ENCODE assay signal across 8 cellular contexts in genomic region chr22:36356708-36357694, GRCh38. TPM values are rescaled to one million over a fixed set of nuclear protein-coding genes. Genes with fewer than 3 reads are reported as not detected.
DNase-seq lines count a peak whose midpoint lies in the region; ATAC-seq and TF ChIP-seq lines count a peak whose summit lies in the region.

No MANE protein-coding gene starts in this region.

- peak overlapping the region in 9 of 11 experiments; percentile 2 to 61 (median 41); a peak in 16 of 22 replicates for H3K27ac ChIP-seq in BLaER1 treated with 17β-estradiol and CSF1 and Interleukin-3, amounts not matched to agents 10 nM and 100 nM
- H3K27ac ChIP-seq in RWPE1 (peak overlapping the region; percentile 89), neutrophil (peak overlapping the region; percentile 91)

- H3K9ac ChIP-seq in BLaER1 treated with 17β-estradiol and CSF1 and Interleukin-3, amounts not matched to agents 10 nM and 100 nM, result peak overlapping the region in 5 of 11 experiments; percentile 20 to 54 (median 31); a peak in 7 of 22 replicates

- H3K4me1 Mint-ChIP-seq in chondrocyte (ENCODE audit: low read depth), result peaks cover 99% of the 10 kb centered on the region

- H3K9me3 ChIP-seq in BLaER1 treated with 17β-estradiol and CSF1 and Interleukin-3, amounts not matched to agents 10 nM and 100 nM (replicated peaks in 1 of 11), result no peaks in the 10 kb centered on the region
- H3K9me3 ChIP-seq in neutrophil, result no peaks in the 10 kb centered on the region

- no peak for ATAC-seq in GM18519 (IDR thresholded peaks at IDR 0.05; ENCODE audit: low FRiP score, unreplicated experiment)
- ATAC-seq in GM18873 (IDR thresholded peaks at IDR 0.05; ENCODE audit: low FRiP score, unreplicated experiment), result no peak

- peaks cover 98 to 100% (median 100%) of the 10 kb centered on the region in 10 experiments for H3K4me1 ChIP-seq in BLaER1 treated with 17β-estradiol and CSF1 and Interleukin-3, amounts not matched to agents 10 nM and 100 nM
- peaks cover 89 to 97% of the 10 kb centered on the region in 2 experiments for H3K4me1 ChIP-seq in neutrophil (ENCODE audit: control insufficient read depth in 1 of 2, insufficient read depth in 1 of 2, low read depth in 1 of 2, low read length in 1 of 2)

- H3K27ac Mint-ChIP-seq in chondrocyte (ENCODE audit: unreplicated experiment), result peak overlapping the region; percentile 94

- H3K4me2 ChIP-seq in BLaER1 treated with 17β-estradiol and CSF1 and Interleukin-3, amounts not matched to agents 10 nM and 100 nM, result peak overlapping the region; percentile 75 to 99 (median 92)

- H4K20me1 ChIP-seq in BLaER1 treated with 17β-estradiol and CSF1 and Interleukin-3, amounts not matched to agents 10 nM and 100 nM, result peaks cover 100% of the 10 kb centered on the region in 11 experiments

- H3K4me3 Mint-ChIP-seq in chondrocyte (ENCODE audit: unreplicated experiment), result peak overlapping the region; percentile 42

- H3K9me3 Mint-ChIP-seq in chondrocyte (ENCODE audit: low read depth), result no peaks in the 10 kb centered on the region

- POLR2A ChIA-PET in RWPE1 (lab: Yijun Ruan, JAX; ENCODE audit: low non-redundant PET), result no interaction called here

- H3K27me3 Mint-ChIP-seq in chondrocyte (ENCODE audit: low read depth), result no peaks in the 10 kb centered on the region

- peak overlapping the region in 2 of 10 experiments; percentile 26 to 44; a peak in 2 of 20 replicates for H3K4me3 ChIP-seq in BLaER1 treated with 17β-estradiol and CSF1 and Interleukin-3, amounts not matched to agents 10 nM and 100 nM
- peak overlapping the region; percentile 18 to 35 for H3K4me3 ChIP-seq in neutrophil (ENCODE audit: low read depth in 1 of 2, low read length in 1 of 2)

- H3K27me3 ChIP-seq in BLaER1 treated with 17β-estradiol and CSF1 and Interleukin-3, amounts not matched to agents 10 nM and 100 nM, result no peaks in the 10 kb centered on the region
- H3K27me3 ChIP-seq in neutrophil, result no peaks in the 10 kb centered on the region

- CTCF ChIA-PET in RWPE1 (lab: Yijun Ruan, JAX), result interaction anchor here (0.7 kb wide), 1 partner anchor 1287 kb away, joined by 3 read pairs; no protein-coding TSS in a partner anchor

- no peak for DNase-seq in RWPE1 (ENCODE audit: low spot score)
- no peak for DNase-seq in chondrocyte (ENCODE audit: low spot score)
- DNase-seq in cerebellar nuclear complex (lab: John Stamatoyannopoulos, UW), result no peak
- no peak for DNase-seq in inferior parietal cortex (ENCODE audit: extremely low spot score)

- H3K36me3 Mint-ChIP-seq in chondrocyte (ENCODE audit: low read depth), result peaks cover 18% of the 10 kb centered on the region

- TF ChIP-seq CTCF in RWPE1 (conservative IDR thresholded peaks at IDR 0.05; ENCODE audit: low read depth) (no peak), chondrocyte (IDR thresholded peaks at IDR 0.05) (no peak), neutrophil (IDR thresholded peaks at IDR 0.05) (no peak)

- H3K36me3 ChIP-seq in BLaER1 treated with 17β-estradiol and CSF1 and Interleukin-3, amounts not matched to agents 10 nM and 100 nM, result peaks cover 0 to 96% (median 81%) of the 10 kb centered on the region in 11 experiments; a peak in 18 of 22 replicates
- H3K36me3 ChIP-seq in neutrophil, result peaks cover 27% of the 10 kb centered on the region

RNA-seq across cellular contexts. Expression of gene MYH9, which starts 30.8 kb away (rescaled TPM):
- total RNA-seq in chondrocyte, result 1,046 to 1,908 TPM (median 1,853 TPM) in 3 replicates

Comparison
In these comparisons a context has a peak if more than half of its experiments do, and no peak if none do; other contexts are left out.
1. H3K27ac ChIP-seq: peak in every context shown above with its lines; median percentile 91 in neutrophil; 89 in RWPE1; 41 in BLaER1 treated with 17β-estradiol and CSF1 and Interleukin-3, amounts not matched to agents 10 nM and 100 nM.